1 cellular context compared by ENCODE assay signal in the genomic region with DNA sequence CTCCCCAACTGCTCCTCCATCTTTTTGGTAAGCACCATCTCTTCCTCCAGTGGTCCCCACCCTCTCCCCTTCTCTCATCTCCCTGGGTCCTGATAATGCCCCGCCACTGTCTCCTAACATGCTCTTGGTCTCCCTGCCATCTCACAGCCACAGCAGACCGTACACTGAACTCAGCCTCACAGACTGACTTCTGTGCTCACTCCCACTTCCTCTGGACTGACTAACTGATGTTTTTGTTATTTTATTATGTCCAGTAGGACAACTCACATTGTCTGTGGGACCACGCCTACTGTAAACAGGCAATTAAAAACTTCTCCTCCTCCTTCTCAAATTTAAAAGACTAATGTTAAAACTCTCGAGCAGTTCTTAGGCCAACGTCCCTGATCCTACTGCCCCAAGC.
TF ChIP-seq lines count a peak whose summit lies in the region.

No MANE protein-coding gene starts in this region.

TF ChIP-seq in GM23338, 12 proteins besides CTCF, POLR2A, EP300 and RAD21:
- TF ChIP-seq NANOG (IDR thresholded peaks at IDR 0.05; ENCODE audit: borderline replicate concordance) (no peak), CREB1 (CRISPR knock-in tag; IDR thresholded peaks at IDR 0.05; ENCODE audit: low read depth) (no peak), STAT1 (IDR thresholded peaks at IDR 0.05; ENCODE audit: unreplicated experiment) (no peak), POLR2AphosphoS5 (IDR thresholded peaks at IDR 0.05; ENCODE audit: low read depth) (no peak), ZNF114 (CRISPR knock-in tag; IDR thresholded peaks at IDR 0.05) (no peak), EZH2 (IDR thresholded peaks at IDR 0.05; ENCODE audit: low read depth, unreplicated experiment) (no peak), ZNF331 (CRISPR knock-in tag; IDR thresholded peaks at IDR 0.05; ENCODE audit: low read depth) (no peak), EZH2phosphoT487 (IDR thresholded peaks at IDR 0.05; ENCODE audit: unreplicated experiment) (no peak), JUNB (IDR thresholded peaks at IDR 0.05; ENCODE audit: unreplicated experiment) (no peak)
- TF ChIP-seq, protein P1, sequence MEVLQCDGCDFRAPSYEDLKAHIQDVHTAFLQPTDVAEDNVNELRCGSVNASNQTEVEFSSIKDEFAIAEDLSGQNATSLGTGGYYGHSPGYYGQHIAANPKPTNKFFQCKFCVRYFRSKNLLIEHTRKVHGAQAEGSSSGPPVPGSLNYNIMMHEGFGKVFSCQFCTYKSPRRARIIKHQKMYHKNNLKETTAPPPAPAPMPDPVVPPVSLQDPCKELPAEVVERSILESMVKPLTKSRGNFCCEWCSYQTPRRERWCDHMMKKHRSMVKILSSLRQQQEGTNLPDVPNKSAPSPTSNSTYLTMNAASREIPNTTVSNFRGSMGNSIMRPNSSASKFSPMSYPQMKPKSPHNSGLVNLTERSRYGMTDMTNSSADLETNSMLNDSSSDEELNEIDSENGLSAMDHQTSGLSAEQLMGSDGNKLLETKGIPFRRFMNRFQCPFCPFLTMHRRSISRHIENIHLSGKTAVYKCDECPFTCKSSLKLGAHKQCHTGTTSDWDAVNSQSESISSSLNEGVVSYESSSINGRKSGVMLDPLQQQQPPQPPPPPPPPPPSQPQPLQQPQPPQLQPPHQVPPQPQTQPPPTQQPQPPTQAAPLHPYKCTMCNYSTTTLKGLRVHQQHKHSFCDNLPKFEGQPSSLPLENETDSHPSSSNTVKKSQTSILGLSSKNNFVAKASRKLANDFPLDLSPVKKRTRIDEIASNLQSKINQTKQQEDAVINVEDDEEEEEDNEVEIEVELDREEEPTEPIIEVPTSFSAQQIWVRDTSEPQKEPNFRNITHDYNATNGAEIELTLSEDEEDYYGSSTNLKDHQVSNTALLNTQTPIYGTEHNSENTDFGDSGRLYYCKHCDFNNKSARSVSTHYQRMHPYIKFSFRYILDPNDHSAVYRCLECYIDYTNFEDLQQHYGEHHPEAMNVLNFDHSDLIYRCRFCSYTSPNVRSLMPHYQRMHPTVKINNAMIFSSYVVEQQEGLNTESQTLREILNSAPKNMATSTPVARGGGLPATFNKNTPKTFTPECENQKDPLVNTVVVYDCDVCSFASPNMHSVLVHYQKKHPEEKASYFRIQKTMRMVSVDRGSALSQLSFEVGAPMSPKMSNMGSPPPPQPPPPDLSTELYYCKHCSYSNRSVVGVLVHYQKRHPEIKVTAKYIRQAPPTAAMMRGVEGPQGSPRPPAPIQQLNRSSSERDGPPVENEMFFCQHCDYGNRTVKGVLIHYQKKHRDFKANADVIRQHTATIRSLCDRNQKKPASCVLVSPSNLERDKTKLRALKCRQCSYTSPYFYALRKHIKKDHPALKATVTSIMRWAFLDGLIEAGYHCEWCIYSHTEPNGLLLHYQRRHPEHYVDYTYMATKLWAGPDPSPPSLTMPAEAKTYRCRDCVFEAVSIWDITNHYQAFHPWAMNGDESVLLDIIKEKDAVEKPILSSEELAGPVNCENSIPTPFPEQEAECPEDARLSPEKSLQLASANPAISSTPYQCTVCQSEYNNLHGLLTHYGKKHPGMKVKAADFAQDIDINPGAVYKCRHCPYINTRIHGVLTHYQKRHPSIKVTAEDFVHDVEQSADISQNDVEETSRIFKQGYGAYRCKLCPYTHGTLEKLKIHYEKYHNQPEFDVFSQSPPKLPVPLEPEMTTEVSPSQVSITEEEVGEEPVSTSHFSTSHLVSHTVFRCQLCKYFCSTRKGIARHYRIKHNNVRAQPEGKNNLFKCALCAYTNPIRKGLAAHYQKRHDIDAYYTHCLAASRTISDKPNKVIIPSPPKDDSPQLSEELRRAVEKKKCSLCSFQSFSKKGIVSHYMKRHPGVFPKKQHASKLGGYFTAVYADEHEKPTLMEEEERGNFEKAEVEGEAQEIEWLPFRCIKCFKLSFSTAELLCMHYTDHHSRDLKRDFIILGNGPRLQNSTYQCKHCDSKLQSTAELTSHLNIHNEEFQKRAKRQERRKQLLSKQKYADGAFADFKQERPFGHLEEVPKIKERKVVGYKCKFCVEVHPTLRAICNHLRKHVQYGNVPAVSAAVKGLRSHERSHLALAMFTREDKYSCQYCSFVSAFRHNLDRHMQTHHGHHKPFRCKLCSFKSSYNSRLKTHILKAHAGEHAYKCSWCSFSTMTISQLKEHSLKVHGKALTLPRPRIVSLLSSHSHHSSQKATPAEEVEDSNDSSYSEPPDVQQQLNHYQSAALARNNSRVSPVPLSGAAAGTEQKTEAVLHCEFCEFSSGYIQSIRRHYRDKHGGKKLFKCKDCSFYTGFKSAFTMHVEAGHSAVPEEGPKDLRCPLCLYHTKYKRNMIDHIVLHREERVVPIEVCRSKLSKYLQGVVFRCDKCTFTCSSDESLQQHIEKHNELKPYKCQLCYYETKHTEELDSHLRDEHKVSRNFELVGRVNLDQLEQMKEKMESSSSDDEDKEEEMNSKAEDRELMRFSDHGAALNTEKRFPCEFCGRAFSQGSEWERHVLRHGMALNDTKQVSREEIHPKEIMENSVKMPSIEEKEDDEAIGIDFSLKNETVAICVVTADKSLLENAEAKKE (CRISPR knock-in tag; IDR thresholded peaks at IDR 0.05) = no peak
- TF ChIP-seq, protein P2, sequence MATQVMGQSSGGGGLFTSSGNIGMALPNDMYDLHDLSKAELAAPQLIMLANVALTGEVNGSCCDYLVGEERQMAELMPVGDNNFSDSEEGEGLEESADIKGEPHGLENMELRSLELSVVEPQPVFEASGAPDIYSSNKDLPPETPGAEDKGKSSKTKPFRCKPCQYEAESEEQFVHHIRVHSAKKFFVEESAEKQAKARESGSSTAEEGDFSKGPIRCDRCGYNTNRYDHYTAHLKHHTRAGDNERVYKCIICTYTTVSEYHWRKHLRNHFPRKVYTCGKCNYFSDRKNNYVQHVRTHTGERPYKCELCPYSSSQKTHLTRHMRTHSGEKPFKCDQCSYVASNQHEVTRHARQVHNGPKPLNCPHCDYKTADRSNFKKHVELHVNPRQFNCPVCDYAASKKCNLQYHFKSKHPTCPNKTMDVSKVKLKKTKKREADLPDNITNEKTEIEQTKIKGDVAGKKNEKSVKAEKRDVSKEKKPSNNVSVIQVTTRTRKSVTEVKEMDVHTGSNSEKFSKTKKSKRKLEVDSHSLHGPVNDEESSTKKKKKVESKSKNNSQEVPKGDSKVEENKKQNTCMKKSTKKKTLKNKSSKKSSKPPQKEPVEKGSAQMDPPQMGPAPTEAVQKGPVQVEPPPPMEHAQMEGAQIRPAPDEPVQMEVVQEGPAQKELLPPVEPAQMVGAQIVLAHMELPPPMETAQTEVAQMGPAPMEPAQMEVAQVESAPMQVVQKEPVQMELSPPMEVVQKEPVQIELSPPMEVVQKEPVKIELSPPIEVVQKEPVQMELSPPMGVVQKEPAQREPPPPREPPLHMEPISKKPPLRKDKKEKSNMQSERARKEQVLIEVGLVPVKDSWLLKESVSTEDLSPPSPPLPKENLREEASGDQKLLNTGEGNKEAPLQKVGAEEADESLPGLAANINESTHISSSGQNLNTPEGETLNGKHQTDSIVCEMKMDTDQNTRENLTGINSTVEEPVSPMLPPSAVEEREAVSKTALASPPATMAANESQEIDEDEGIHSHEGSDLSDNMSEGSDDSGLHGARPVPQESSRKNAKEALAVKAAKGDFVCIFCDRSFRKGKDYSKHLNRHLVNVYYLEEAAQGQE (IDR thresholded peaks at IDR 0.05; ENCODE audit: unreplicated experiment) = no peak
- TF ChIP-seq, protein P3, sequence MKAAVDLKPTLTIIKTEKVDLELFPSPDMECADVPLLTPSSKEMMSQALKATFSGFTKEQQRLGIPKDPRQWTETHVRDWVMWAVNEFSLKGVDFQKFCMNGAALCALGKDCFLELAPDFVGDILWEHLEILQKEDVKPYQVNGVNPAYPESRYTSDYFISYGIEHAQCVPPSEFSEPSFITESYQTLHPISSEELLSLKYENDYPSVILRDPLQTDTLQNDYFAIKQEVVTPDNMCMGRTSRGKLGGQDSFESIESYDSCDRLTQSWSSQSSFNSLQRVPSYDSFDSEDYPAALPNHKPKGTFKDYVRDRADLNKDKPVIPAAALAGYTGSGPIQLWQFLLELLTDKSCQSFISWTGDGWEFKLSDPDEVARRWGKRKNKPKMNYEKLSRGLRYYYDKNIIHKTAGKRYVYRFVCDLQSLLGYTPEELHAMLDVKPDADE (IDR thresholded peaks at IDR 0.05) = no peak
